Comparison of ENCODE assay signal across 9 cellular contexts in the genomic region with DNA sequence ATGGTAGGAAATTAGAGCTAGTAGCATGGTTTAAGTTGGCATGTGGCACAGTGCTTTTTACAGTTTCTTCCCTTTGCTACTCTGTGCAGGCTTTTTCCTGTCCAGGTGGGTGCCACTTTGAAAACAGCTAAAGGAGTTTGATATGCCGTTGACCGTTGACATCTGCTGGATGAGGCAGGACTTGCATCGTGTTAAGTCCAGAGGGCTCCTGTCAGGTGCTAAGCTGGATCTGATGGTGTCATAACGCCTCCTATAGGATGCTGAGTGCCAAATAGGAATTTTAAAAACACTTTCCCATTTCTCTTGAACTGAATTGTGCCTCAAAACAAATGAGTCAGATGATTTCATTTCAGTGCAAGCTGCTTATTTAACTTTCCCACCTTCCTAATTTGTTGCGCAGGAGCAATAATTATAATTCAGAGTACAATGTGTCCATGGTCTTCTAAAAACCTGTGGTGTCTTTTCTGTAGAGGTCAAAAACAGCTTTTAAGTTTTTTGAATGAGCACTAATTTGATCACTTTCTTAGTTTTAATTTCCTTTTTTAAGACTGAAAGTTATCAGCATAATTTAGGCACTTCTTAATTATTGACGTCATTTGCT.
A peak's percentile ranks its signal among the peaks of the same experiment; 100 is the strongest.
DNase-seq lines count a peak whose midpoint lies in the region; ATAC-seq lines count a peak whose summit lies in the region.
"Had no signal": no experiment of that assay in that cellular context is flagged by ENCODE, and none has a peak within 500 bp of the region (broad histone marks: within the 10 kb centered on the region; RNA-seq: fewer than 3 reads in every experiment).

No MANE protein-coding gene starts in this region.

- H3K9me3 ChIP-seq in SJCRH30 (replicated peaks), result no peaks in the 10 kb centered on the region
- H3K9me3 ChIP-seq: thoracic aorta had no signal

- H3K4me3 ChIP-seq in SJCRH30, result no peak overlapping the region
- H3K4me3 ChIP-seq: thoracic aorta had no signal

- intact Hi-C loops in Right ventricle myocardium inferior (cut with DNase I), result loop anchor here (5.0 kb wide), 1 partner anchor 505 kb away; no protein-coding TSS in a partner anchor
- intact Hi-C loops in cardiac septum (cut with DNase I), result loop anchor here (10.0 kb wide), 1 partner anchor 983 kb away; the partner anchor contains the start of gene SP8
- intact Hi-C loops in posterior vena cava (cut with DNase I), result no loop called here

- no peak for DNase-seq in Right ventricle myocardium inferior (ENCODE audit: missing footprints)
- no peak for DNase-seq in cardiac septum (ENCODE audit: low spot score)
- DNase-seq in NCI-H1092 (lab: John Stamatoyannopoulos, UW), result peak; percentile 83
- DNase-seq in SJCRH30, result peak; percentile 58 to 77
- DNase-seq in dermis microvascular lymphatic vessel endothelial cell (ENCODE audit: low read depth in 2 of 2), result peak; percentile 15 to 75
- DNase-seq in lung microvascular endothelial cell (ENCODE audit: low read depth in 2 of 2), result peak; percentile 58 to 79
- no peak for DNase-seq in posterior vena cava (ENCODE audit: low spot score)

- 0 out of 2 replicates have a peak, but pooled peaks cover 3% of the 10 kb centered on the region for H3K4me1 ChIP-seq in SJCRH30

- no peaks in the 10 kb centered on the region for H3K36me3 ChIP-seq in SJCRH30
- H3K36me3 ChIP-seq: thoracic aorta had no signal

- no peak overlapping the region for H3K27ac ChIP-seq in SJCRH30
- H3K27ac ChIP-seq: thoracic aorta had no signal

- H3K27me3 ChIP-seq in SJCRH30, result no peaks in the 10 kb centered on the region; the same call in 1 of the 2 replicates

- ATAC-seq in Right ventricle myocardium inferior, result peak; percentile 84
- peak; percentile 78 for ATAC-seq in HG02623 (IDR thresholded peaks at IDR 0.05; ENCODE audit: unreplicated experiment)

Comparison
In these comparisons a context has a peak if more than half of its experiments do, and no peak if none do; other contexts are left out.
1. DNase-seq: peak in NCI-H1092 (single experiment), SJCRH30 (2 of 2), dermis microvascular lymphatic vessel endothelial cell (2 of 2) and lung microvascular endothelial cell (2 of 2); none in Right ventricle myocardium inferior (single experiment), cardiac septum (single experiment) and posterior vena cava (single experiment).
2. intact Hi-C loops: an anchor here in Right ventricle myocardium inferior (5.0 kb wide) and cardiac septum (10.0 kb wide); none called in posterior vena cava.